9 cellular contexts compared by ENCODE assay signal in genomic region chr21:39048064-39048463, GRCh38.
DNase-seq lines count a peak whose midpoint lies in the region; ATAC-seq and TF ChIP-seq lines count a peak whose summit lies in the region.
"Had no signal": no experiment of that assay in that cellular context is flagged by ENCODE, and none has a peak within 500 bp of the region (broad histone marks: within the 10 kb centered on the region; RNA-seq: fewer than 3 reads in every experiment).

No MANE protein-coding gene starts in this region.

- H3K27ac ChIP-seq in heart right ventricle (peak overlapping the region in 3 of 10 donors; percentile 11 to 65 (median 51)), skin epidermis (peak overlapping the region in 18 of 21 experiments; percentile 16 to 86 (median 64))

- DNase-seq in NCI-H2227 (lab: John Stamatoyannopoulos, UW; ENCODE audit: unreplicated experiment): peak; percentile 29
- no peak for DNase-seq in NCI-H2227 treated with DMSO at 0.1 percent for 48 hours (lab: John Stamatoyannopoulos, UW)
- DNase-seq in SW480 (ENCODE audit: low spot score): peak; percentile 41
- DNase-seq in heart right ventricle: peak in 1 of 2 donors; percentile 67
- no peak for DNase-seq in activated naive CD4-positive, alpha-beta T cell treated with anti-CD3 and anti-CD28 coated beads for 36 hours
- no peak for DNase-seq in activated CD4-positive, alpha-beta T cell treated with anti-CD3 and anti-CD28 coated beads for 36 hours

- H3K27me3 ChIP-seq in heart right ventricle: no peaks in the 10 kb centered on the region

- ATAC-seq in heart right ventricle: peak in 6 of 8 donors; percentile 68 to 89 (median 80)
- ATAC-seq in activated CD4-positive, CD25-positive, alpha-beta regulatory T cell treated with anti-CD3 and anti-CD28 coated beads, Interleukin-2, amount 50 U/mL, for 24 hours: no peak
- ATAC-seq in activated CD4-positive, alpha-beta T cell treated with anti-CD3 and anti-CD28 coated beads for 36 hours: no peak

- H3K4me3 ChIP-seq in heart right ventricle: no peak overlapping the region
- no peak overlapping the region for H3K4me3 ChIP-seq in skin epidermis

- H3K36me3 ChIP-seq in heart right ventricle: no peaks in the 10 kb centered on the region

- no peaks in the 10 kb centered on the region for H3K9me3 Mint-ChIP-seq in activated naive CD4-positive, alpha-beta T cell treated with anti-CD3 and anti-CD28 coated beads for 36 hours
- H3K9me3 Mint-ChIP-seq in activated CD4-positive, alpha-beta T cell treated with anti-CD3 and anti-CD28 coated beads for 36 hours (ENCODE audit: low read depth): no peaks in the 10 kb centered on the region

- no peaks in the 10 kb centered on the region for H3K36me3 Mint-ChIP-seq in activated naive CD4-positive, alpha-beta T cell treated with anti-CD3 and anti-CD28 coated beads for 36 hours (ENCODE audit: low read depth)
- no peaks in the 10 kb centered on the region for H3K36me3 Mint-ChIP-seq in activated CD4-positive, alpha-beta T cell treated with anti-CD3 and anti-CD28 coated beads for 36 hours (ENCODE audit: low read depth)

- H3K4me3 Mint-ChIP-seq in activated naive CD4-positive, alpha-beta T cell treated with anti-CD3 and anti-CD28 coated beads for 36 hours: no peak overlapping the region
- H3K4me3 Mint-ChIP-seq in activated CD4-positive, alpha-beta T cell treated with anti-CD3 and anti-CD28 coated beads for 36 hours: no peak overlapping the region
- H3K4me3 Mint-ChIP-seq: dendritic cell treated with granulocyte-macrophage colony-stimulating factor and Interleukin-4, amounts not matched to agents 40 ng/mL and 50 ng/mL, for 4 days had no signal

- H3K27ac Mint-ChIP-seq in activated naive CD4-positive, alpha-beta T cell treated with anti-CD3 and anti-CD28 coated beads for 36 hours: no peak overlapping the region
- H3K27ac Mint-ChIP-seq in activated CD4-positive, alpha-beta T cell treated with anti-CD3 and anti-CD28 coated beads for 36 hours: no peak overlapping the region
- H3K27ac Mint-ChIP-seq: dendritic cell treated with granulocyte-macrophage colony-stimulating factor and Interleukin-4, amounts not matched to agents 40 ng/mL and 50 ng/mL, for 4 days had no signal

- CTCF ChIA-PET in activated naive CD4-positive, alpha-beta T cell treated with anti-CD3 and anti-CD28 coated beads for 36 hours (lab: Charles Lee): interaction anchor here (0.9 kb wide), 1 partner anchor 11 kb away, joined by 3 read pairs; no protein-coding TSS in a partner anchor
- CTCF ChIA-PET in activated CD4-positive, alpha-beta T cell treated with anti-CD3 and anti-CD28 coated beads for 36 hours (lab: Charles Lee): interaction anchor here (0.5 to 0.7 kb wide), 2 partner anchors 37 to 73 kb away, joined by 3 to 4 read pairs; no protein-coding TSS in a partner anchor

- no peaks in the 10 kb centered on the region for H3K9me3 ChIP-seq in heart right ventricle

- POLR2A ChIA-PET in activated CD4-positive, alpha-beta T cell treated with anti-CD3 and anti-CD28 coated beads for 36 hours (lab: Charles Lee): interaction anchor here (0.6 kb wide), 1 partner anchor 111 kb away, joined by 3 read pairs; no protein-coding TSS in a partner anchor

- TF ChIP-seq CTCF in heart right ventricle (IDR thresholded peaks at IDR 0.05): no peak

- WGBS in heart right ventricle, 2 donors: 29 to 37% methylated on average over 6 of the region's 6 CpGs

- H3K4me1 Mint-ChIP-seq in activated naive CD4-positive, alpha-beta T cell treated with anti-CD3 and anti-CD28 coated beads for 36 hours (ENCODE audit: low read depth): no peaks in the 10 kb centered on the region
- H3K4me1 Mint-ChIP-seq in activated CD4-positive, alpha-beta T cell treated with anti-CD3 and anti-CD28 coated beads for 36 hours: no peaks in the 10 kb centered on the region

- intact Hi-C loops in heart right ventricle (cut with DNase I): no loop called here
- intact Hi-C loops in activated naive CD4-positive, alpha-beta T cell treated with anti-CD3 and anti-CD28 coated beads for 36 hours (cut with micrococcal nuclease): no loop called here
- intact Hi-C loops in activated CD4-positive, alpha-beta T cell treated with anti-CD3 and anti-CD28 coated beads for 36 hours (cut with DNase I, micrococcal nuclease): no loop called here

- H3K27me3 Mint-ChIP-seq in activated naive CD4-positive, alpha-beta T cell treated with anti-CD3 and anti-CD28 coated beads for 36 hours (ENCODE audit: low read depth): no peaks in the 10 kb centered on the region
- H3K27me3 Mint-ChIP-seq in activated CD4-positive, alpha-beta T cell treated with anti-CD3 and anti-CD28 coated beads for 36 hours: no peaks in the 10 kb centered on the region

- peaks cover 0 to 34% (median 18%) of the 10 kb centered on the region in 9 donors for H3K4me1 ChIP-seq in heart right ventricle

Comparison
In these comparisons a context has a peak if more than half of its experiments do, and no peak if none do; other contexts are left out.
1. DNase-seq: peak in NCI-H2227 (single experiment) and SW480 (single experiment); none in NCI-H2227 treated with DMSO at 0.1 percent for 48 hours (single experiment), activated naive CD4-positive, alpha-beta T cell treated with anti-CD3 and anti-CD28 coated beads for 36 hours (single experiment) and activated CD4-positive, alpha-beta T cell treated with anti-CD3 and anti-CD28 coated beads for 36 hours (single experiment).
2. ATAC-seq: peak in heart right ventricle (6 of 8); none in activated CD4-positive, CD25-positive, alpha-beta regulatory T cell treated with anti-CD3 and anti-CD28 coated beads, Interleukin-2, amount 50 U/mL, for 24 hours (0 of 2) and activated CD4-positive, alpha-beta T cell treated with anti-CD3 and anti-CD28 coated beads for 36 hours (single experiment).